In genomic region chr16:67286441-67287235, GRCh38 we compare ENCODE assay signal across 23 cellular contexts. TPM values are rescaled to one million over a fixed set of nuclear protein-coding genes. Genes with fewer than 3 reads are reported as not detected.
"Had no signal": no experiment of that assay in that cellular context is flagged by ENCODE, and none has a peak within 500 bp of the region (broad histone marks: within the 10 kb centered on the region; RNA-seq: fewer than 3 reads in every experiment).

No MANE protein-coding gene starts in this region.

- H3K36me3 ChIP-seq: prostate gland, transverse colon had no signal

- H3K27ac ChIP-seq: dorsolateral prefrontal cortex, prostate gland, transverse colon had no signal

- H3K4me3 ChIP-seq: dorsolateral prefrontal cortex, lung, prostate gland, transverse colon had no signal

- DNase-seq: activated CD4-positive, alpha-beta memory T cell treated with anti-CD3 and anti-CD28 coated beads, Interleukin-2, amount 10 ng/mL, durations not matched to agents 7 days and 5 days; activated CD4-positive, alpha-beta T cell treated with anti-CD3 and anti-CD28 coated beads for 4 hours; activated gamma-delta T cell; activated naive CD8-positive, alpha-beta T cell treated with anti-CD3 and anti-CD28 coated beads for 36 hours; activated T-cell treated with anti-CD3 and anti-CD28 coated beads, Interleukin-2, amount 50 U/mL, for 48 hours; endodermal cell; erythroblast; left cardiac atrium; nephron progenitor cell; right cardiac atrium; small intestine; stimulated activated CD4-positive, alpha-beta T cell treated with anti-CD3 and anti-CD28 coated beads, Interleukin-4, amount 100 ng/mL, for 24 hours; stimulated activated naive CD4-positive, alpha-beta T cell treated with Interleukin-2 at 50 U/mL for 16 hours; substantia nigra; transverse colon had no signal

- ATAC-seq: left cardiac atrium, right cardiac atrium, WTC11 had no signal

- H3K27me3 ChIP-seq: dorsolateral prefrontal cortex, transverse colon had no signal

- FAIRE-seq: bronchial epithelial cell, small intestine, TTC549 had no signal

- H3K9me3 ChIP-seq: prostate gland, transverse colon had no signal

- H3K4me1 ChIP-seq: prostate gland, transverse colon had no signal

RNA-seq across cellular contexts. Expression of gene KCTD19, which starts 39.9 kb away (rescaled TPM):
- total RNA-seq: bronchial epithelial cell, chondrocyte, transverse colon had no signal

RNA-seq across cellular contexts. Expression of gene LRRC36, which starts 40.0 kb away (rescaled TPM):
- total RNA-seq: activated CD4-positive, alpha-beta memory T cell treated with anti-CD3 and anti-CD28 coated beads, Interleukin-2, amount 10 ng/mL, durations not matched to agents 7 days and 5 days; bronchial epithelial cell; left cardiac atrium; T-helper 2 cell treated with Interferon-gamma antibody and Interleukin-4, amounts not matched to agents 100 ng/mL and 5 ng/mL, for 36 hours had no signal
